Comparison of ENCODE assay signal across 19 cellular contexts in the genomic region with DNA sequence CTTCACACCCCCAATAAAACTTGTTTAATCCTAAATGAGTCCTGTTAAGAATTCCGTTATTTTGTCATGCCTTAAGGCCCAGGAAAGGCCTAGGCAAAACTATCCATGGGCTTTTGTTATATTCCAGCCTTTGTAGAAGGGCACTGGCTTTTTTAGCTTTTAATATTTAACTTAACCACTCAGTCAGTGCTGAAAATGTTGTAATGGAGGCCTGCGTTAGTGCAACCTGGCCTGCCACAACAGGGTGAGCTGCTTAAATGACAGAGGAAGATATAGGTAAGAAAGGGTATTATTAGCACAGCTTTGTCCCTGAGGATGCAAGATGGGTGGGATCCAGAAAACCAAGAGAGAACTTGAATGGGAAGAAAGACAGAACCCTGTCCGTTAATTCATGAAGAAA. TPM values are rescaled to one million over a fixed set of nuclear protein-coding genes. Genes with fewer than 3 reads are reported as not detected.
"Had no signal": no experiment of that assay in that cellular context is flagged by ENCODE, and none has a peak within 500 bp of the region (broad histone marks: within the 10 kb centered on the region; RNA-seq: fewer than 3 reads in every experiment).

No MANE protein-coding gene starts in this region.

- H3K27ac ChIP-seq: KMS-11, SJSA1, SK-N-MC had no signal

- H3K9me3 ChIP-seq: SJSA1 had no signal

- H3K4me3 ChIP-seq: K562, SJSA1, SK-N-MC had no signal

- H3K36me3 Mint-ChIP-seq: IgD-negative memory B cell had no signal

- H3K4me1 Mint-ChIP-seq: IgD-negative memory B cell had no signal

- ATAC-seq: K562 had no signal

- H3K27ac Mint-ChIP-seq: IgD-negative memory B cell had no signal

- H3K36me3 ChIP-seq: SJSA1 had no signal

- H3K4me3 Mint-ChIP-seq: IgD-negative memory B cell had no signal

- H3K9me3 Mint-ChIP-seq: IgD-negative memory B cell had no signal

- H3K27me3 ChIP-seq: SJSA1 had no signal

- DNase-seq: Kasumi-1, MM.1S, NCI-H1092 treated with DMSO at 0.1 percent for 48 hours, NCI-H1436, NCI-H187 treated with DMSO at 0.1 percent for 48 hours, NCI-H2029 treated with DMSO at 0.1 percent for 48 hours, NCI-H2171 treated with DMSO at 0.1 percent for 48 hours, NCI-H2227 treated with DMSO at 0.1 percent for 48 hours, NCI-H524, NCI-H69, NCI-H774, Right ventricle myocardium superior, RPMI8226, SIG-M5 had no signal

RNA-seq across cellular contexts. Expression of a gene that starts 40.2 kb away (rescaled TPM):
- polyA plus RNA-seq: IgD-negative memory B cell had no signal
